Comparison of ENCODE assay signal across 14 cellular contexts in genomic region chr2:40243581-40243980, GRCh38.
A peak's percentile ranks its signal among the peaks of the same experiment; 100 is the strongest.
DNase-seq lines count a peak whose midpoint lies in the region; ATAC-seq and TF ChIP-seq lines count a peak whose summit lies in the region.
"Had no signal": no experiment of that assay in that cellular context is flagged by ENCODE, and none has a peak within 500 bp of the region (broad histone marks: within the 10 kb centered on the region; RNA-seq: fewer than 3 reads in every experiment).

No MANE protein-coding gene starts in this region.

- ATAC-seq in T-helper 17 cell (no peak), HG02759 (IDR thresholded peaks at IDR 0.05; ENCODE audit: unreplicated experiment) (no peak), GM19395 (IDR thresholded peaks at IDR 0.05; ENCODE audit: unreplicated experiment) (no peak)
- ATAC-seq: activated CD8-positive, alpha-beta T cell treated with anti-CD3 and anti-CD28 coated beads for 36 hours; foreskin keratinocyte had no signal

- H3K4me1 Mint-ChIP-seq in nephron progenitor cell (peaks cover 33% of the 10 kb centered on the region), T-helper 17 cell (no peaks in the 10 kb centered on the region)

- peak overlapping the region; percentile 34 for H3K27ac ChIP-seq in HUES48 (ENCODE audit: low read depth, low read length)
- H3K27ac ChIP-seq: adrenal gland, foreskin keratinocyte, thoracic aorta had no signal

- H3K9me3 ChIP-seq in HUES48 (ENCODE audit: control insufficient read depth, insufficient read depth, low read length) (no peaks in the 10 kb centered on the region), T-helper 17 cell (ENCODE audit: control insufficient read depth, low read length, poor library complexity, severe bottlenecking) (peaks cover 4% of the 10 kb centered on the region)
- H3K9me3 ChIP-seq: adrenal gland, thoracic aorta had no signal

- peak overlapping the region; percentile 7; the same call in 1 of the 2 replicates for H3K9ac ChIP-seq in HUES48 (ENCODE audit: low read depth, low read length)

- peaks cover under 1% of the 10 kb centered on the region for H3K27me3 Mint-ChIP-seq in nephron progenitor cell (ENCODE audit: low read depth, poor library complexity)
- peaks cover 5% of the 10 kb centered on the region for H3K27me3 Mint-ChIP-seq in T-helper 17 cell

- in situ Hi-C loops in astrocyte of the spinal cord (cut with HindIII; ENCODE audit: low sequenced_read_pairs): no loop called here

- H3K36me3 Mint-ChIP-seq in nephron progenitor cell (ENCODE audit: low read depth) (no peaks in the 10 kb centered on the region), T-helper 17 cell (ENCODE audit: low read depth) (no peaks in the 10 kb centered on the region)

- H3K27ac Mint-ChIP-seq in nephron progenitor cell (peak overlapping the region; percentile 59), T-helper 17 cell (no peak overlapping the region)
- H3K27ac Mint-ChIP-seq: activated CD8-positive, alpha-beta T cell treated with anti-CD3 and anti-CD28 coated beads for 36 hours had no signal

- no peak overlapping the region for H3K4me3 Mint-ChIP-seq in nephron progenitor cell
- H3K4me3 Mint-ChIP-seq in T-helper 17 cell: no peak overlapping the region
- H3K4me3 Mint-ChIP-seq: activated CD8-positive, alpha-beta T cell treated with anti-CD3 and anti-CD28 coated beads for 36 hours had no signal

- TF ChIP-seq CTCF in astrocyte of the spinal cord (IDR thresholded peaks at IDR 0.05; ENCODE audit: low read depth, low read length): no peak
- no peak for TF ChIP-seq CTCF in nephron progenitor cell (IDR thresholded peaks at IDR 0.05)

- H3K4me1 ChIP-seq in HUES48 (ENCODE audit: control insufficient read depth, insufficient read depth, low read length): peaks cover 33% of the 10 kb centered on the region

- peaks cover under 1% of the 10 kb centered on the region for H3K9me3 Mint-ChIP-seq in nephron progenitor cell
- H3K9me3 Mint-ChIP-seq: activated CD8-positive, alpha-beta T cell treated with anti-CD3 and anti-CD28 coated beads for 36 hours had no signal

- H3K36me3 ChIP-seq in HUES48 (ENCODE audit: control insufficient read depth, insufficient read depth, low read length): no peaks in the 10 kb centered on the region
- H3K36me3 ChIP-seq: adrenal gland, thoracic aorta had no signal

- no peaks in the 10 kb centered on the region for H3K27me3 ChIP-seq in HUES48 (ENCODE audit: control insufficient read depth, insufficient read depth, low read length)
- H3K27me3 ChIP-seq: adrenal gland, foreskin keratinocyte had no signal

- H3K4me3 ChIP-seq in HUES48 (ENCODE audit: low read depth, low read length) (no peak overlapping the region), astrocyte of the spinal cord (ENCODE audit: low read depth, low read length) (no peak overlapping the region)
- H3K4me3 ChIP-seq: adrenal gland, thoracic aorta had no signal

- peak; percentile 53 for DNase-seq in AG20443 (ENCODE audit: low spot score)
- DNase-seq in astrocyte of the spinal cord (ENCODE audit: low read depth, low spot score): peak; percentile 95
- DNase-seq in nephron progenitor cell: no peak
- no peak for DNase-seq in T-helper 17 cell
- no peak for DNase-seq in SHP77 (lab: John Stamatoyannopoulos, UW)
- DNase-seq: activated CD8-positive, alpha-beta T cell treated with anti-CD3 and anti-CD28 coated beads for 36 hours; adrenal gland; foreskin keratinocyte; NCI-H2171 treated with DMSO at 0.1 percent for 48 hours; stimulated activated CD4-positive, alpha-beta T cell treated with anti-CD3 and anti-CD28 coated beads, Interleukin-2, amount 100 ng/mL, for 48 hours had no signal

Comparison
In these comparisons a context has a peak if more than half of its experiments do, and no peak if none do; other contexts are left out.
1. DNase-seq: peak in AG20443 (single experiment) and astrocyte of the spinal cord (single experiment); none in nephron progenitor cell (single experiment), T-helper 17 cell (0 of 3) and SHP77 (0 of 2).